ENCODE assay signal across 1 cellular context in the genomic region with DNA sequence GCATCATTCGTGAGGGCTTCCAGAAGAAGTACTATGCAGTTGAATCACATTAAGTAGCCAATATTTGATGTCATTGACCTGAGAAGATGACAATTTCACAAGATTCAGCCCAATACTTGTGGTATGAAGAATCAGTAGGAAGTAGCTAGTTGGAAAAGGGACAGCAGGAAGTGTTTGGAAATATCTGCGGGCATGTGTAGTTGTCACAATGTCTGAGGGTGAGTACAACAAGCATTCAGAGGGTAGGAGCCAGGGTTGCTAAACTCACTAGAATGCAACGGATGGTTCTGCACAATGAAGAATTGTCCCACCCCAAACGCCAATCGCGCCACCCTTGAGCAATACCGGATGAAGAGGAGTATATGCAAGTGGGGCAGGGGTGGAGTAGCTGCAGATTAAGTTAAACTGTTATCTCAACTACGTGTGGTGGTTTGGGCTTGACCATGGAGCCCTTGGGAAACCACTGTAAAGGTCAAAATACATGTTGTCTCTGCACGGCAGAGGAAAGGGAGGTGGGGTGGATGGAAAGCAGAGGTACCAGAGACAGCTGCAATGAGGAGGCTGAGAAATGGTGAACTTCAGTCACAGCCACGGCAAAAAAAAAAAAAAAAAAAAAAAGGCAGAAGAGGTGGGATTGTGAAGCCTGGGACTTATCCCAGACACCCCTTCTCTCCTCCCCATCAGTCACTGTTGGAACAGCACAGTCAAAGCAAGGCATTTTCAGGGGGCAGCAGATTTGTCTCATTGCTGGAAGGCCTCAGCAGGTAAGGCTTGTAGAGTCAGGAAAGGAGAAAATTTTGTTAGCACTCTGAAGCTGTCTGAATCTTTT.
TF ChIP-seq lines count a peak whose summit lies in the region.

No MANE protein-coding gene starts in this region.

TF ChIP-seq in HepG2, 621 proteins besides CTCF, POLR2A, EP300 and RAD21 (continued from another document):
- TF ChIP-seq, protein P1, sequence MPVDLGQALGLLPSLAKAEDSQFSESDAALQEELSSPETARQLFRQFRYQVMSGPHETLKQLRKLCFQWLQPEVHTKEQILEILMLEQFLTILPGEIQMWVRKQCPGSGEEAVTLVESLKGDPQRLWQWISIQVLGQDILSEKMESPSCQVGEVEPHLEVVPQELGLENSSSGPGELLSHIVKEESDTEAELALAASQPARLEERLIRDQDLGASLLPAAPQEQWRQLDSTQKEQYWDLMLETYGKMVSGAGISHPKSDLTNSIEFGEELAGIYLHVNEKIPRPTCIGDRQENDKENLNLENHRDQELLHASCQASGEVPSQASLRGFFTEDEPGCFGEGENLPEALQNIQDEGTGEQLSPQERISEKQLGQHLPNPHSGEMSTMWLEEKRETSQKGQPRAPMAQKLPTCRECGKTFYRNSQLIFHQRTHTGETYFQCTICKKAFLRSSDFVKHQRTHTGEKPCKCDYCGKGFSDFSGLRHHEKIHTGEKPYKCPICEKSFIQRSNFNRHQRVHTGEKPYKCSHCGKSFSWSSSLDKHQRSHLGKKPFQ (CRISPR knock-in tag; IDR thresholded peaks at IDR 0.05; ENCODE audit: insufficient replicate concordance) = no peak
- TF ChIP-seq ZNF430 (CRISPR knock-in tag; IDR thresholded peaks at IDR 0.05) (peak; percentile 89; the same call in 1 of the 2 replicates), U2AF1 (optimal IDR thresholded peaks at IDR 0.05; ENCODE audit: low read depth, low read length) (peak; percentile 21), ZNF20 (CRISPR knock-in tag; IDR thresholded peaks at IDR 0.05) (0 out of 2 replicates have a peak, but pooled peaks have one; percentile 69), FIP1L1 (IDR thresholded peaks at IDR 0.05; ENCODE audit: borderline replicate concordance, insufficient read depth, low read depth, low read length) (peak; percentile 89; the same call in 1 of the 2 replicates), BCL6 (CRISPR knock-in tag; IDR thresholded peaks at IDR 0.05) (peak; percentile 97), HMG20B (CRISPR knock-in tag; conservative IDR thresholded peaks at IDR 0.05) (peak; percentile 92), ZNF816 (CRISPR knock-in tag; IDR thresholded peaks at IDR 0.05; ENCODE audit: borderline replicate concordance) (no peak), ERF (CRISPR knock-in tag; IDR thresholded peaks at IDR 0.05) (peak; percentile 95), ZNF24 (IDR thresholded peaks at IDR 0.05) (peak; percentile 76; the same call in 1 of the 2 replicates), AGO2 (optimal IDR thresholded peaks at IDR 0.05; ENCODE audit: low read depth, low read length) (no peak), PLRG1 (conservative IDR thresholded peaks at IDR 0.05) (no peak), ARHGAP35 (CRISPR knock-in tag; IDR thresholded peaks at IDR 0.05; ENCODE audit: borderline replicate concordance) (no peak; the same call in 1 of the 2 replicates), AKAP8 (CRISPR knock-in tag; IDR thresholded peaks at IDR 0.05) (peak; percentile 78; the same call in 1 of the 2 replicates), ZFP90 (CRISPR knock-in tag; IDR thresholded peaks at IDR 0.05; ENCODE audit: borderline replicate concordance) (peak; percentile 91)
- TF ChIP-seq, protein P2, sequence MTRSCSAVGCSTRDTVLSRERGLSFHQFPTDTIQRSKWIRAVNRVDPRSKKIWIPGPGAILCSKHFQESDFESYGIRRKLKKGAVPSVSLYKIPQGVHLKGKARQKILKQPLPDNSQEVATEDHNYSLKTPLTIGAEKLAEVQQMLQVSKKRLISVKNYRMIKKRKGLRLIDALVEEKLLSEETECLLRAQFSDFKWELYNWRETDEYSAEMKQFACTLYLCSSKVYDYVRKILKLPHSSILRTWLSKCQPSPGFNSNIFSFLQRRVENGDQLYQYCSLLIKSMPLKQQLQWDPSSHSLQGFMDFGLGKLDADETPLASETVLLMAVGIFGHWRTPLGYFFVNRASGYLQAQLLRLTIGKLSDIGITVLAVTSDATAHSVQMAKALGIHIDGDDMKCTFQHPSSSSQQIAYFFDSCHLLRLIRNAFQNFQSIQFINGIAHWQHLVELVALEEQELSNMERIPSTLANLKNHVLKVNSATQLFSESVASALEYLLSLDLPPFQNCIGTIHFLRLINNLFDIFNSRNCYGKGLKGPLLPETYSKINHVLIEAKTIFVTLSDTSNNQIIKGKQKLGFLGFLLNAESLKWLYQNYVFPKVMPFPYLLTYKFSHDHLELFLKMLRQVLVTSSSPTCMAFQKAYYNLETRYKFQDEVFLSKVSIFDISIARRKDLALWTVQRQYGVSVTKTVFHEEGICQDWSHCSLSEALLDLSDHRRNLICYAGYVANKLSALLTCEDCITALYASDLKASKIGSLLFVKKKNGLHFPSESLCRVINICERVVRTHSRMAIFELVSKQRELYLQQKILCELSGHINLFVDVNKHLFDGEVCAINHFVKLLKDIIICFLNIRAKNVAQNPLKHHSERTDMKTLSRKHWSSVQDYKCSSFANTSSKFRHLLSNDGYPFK (CRISPR knock-in tag; IDR thresholded peaks at IDR 0.05; ENCODE audit: borderline replicate concordance) = no peak
- TF ChIP-seq, protein P3, sequence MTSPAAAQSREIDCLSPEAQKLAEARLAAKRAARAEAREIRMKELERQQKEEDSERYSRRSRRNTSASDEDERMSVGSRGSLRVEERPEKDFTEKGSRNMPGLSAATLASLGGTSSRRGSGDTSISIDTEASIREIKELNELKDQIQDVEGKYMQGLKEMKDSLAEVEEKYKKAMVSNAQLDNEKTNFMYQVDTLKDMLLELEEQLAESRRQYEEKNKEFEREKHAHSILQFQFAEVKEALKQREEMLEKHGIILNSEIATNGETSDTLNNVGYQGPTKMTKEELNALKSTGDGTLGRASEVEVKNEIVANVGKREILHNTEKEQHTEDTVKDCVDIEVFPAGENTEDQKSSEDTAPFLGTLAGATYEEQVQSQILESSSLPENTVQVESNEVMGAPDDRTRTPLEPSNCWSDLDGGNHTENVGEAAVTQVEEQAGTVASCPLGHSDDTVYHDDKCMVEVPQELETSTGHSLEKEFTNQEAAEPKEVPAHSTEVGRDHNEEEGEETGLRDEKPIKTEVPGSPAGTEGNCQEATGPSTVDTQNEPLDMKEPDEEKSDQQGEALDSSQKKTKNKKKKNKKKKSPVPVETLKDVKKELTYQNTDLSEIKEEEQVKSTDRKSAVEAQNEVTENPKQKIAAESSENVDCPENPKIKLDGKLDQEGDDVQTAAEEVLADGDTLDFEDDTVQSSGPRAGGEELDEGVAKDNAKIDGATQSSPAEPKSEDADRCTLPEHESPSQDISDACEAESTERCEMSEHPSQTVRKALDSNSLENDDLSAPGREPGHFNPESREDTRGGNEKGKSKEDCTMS (CRISPR knock-in tag; conservative IDR thresholded peaks at IDR 0.05) = no peak
- TF ChIP-seq, protein P4, sequence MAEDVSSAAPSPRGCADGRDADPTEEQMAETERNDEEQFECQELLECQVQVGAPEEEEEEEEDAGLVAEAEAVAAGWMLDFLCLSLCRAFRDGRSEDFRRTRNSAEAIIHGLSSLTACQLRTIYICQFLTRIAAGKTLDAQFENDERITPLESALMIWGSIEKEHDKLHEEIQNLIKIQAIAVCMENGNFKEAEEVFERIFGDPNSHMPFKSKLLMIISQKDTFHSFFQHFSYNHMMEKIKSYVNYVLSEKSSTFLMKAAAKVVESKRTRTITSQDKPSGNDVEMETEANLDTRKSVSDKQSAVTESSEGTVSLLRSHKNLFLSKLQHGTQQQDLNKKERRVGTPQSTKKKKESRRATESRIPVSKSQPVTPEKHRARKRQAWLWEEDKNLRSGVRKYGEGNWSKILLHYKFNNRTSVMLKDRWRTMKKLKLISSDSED (CRISPR knock-in tag; IDR thresholded peaks at IDR 0.05) = no peak
- TF ChIP-seq, protein P5, sequence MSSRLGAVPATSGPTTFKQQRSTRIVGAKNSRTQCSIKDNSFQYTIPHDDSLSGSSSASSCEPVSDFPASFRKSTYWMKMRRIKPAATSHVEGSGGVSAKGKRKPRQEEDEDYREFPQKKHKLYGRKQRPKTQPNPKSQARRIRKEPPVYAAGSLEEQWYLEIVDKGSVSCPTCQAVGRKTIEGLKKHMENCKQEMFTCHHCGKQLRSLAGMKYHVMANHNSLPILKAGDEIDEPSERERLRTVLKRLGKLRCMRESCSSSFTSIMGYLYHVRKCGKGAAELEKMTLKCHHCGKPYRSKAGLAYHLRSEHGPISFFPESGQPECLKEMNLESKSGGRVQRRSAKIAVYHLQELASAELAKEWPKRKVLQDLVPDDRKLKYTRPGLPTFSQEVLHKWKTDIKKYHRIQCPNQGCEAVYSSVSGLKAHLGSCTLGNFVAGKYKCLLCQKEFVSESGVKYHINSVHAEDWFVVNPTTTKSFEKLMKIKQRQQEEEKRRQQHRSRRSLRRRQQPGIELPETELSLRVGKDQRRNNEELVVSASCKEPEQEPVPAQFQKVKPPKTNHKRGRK (CRISPR knock-in tag; IDR thresholded peaks at IDR 0.05) = peak; percentile 58; the same call in 1 of the 2 replicates
